ENCODE assay signal across 1 cellular context in genomic region chr5:153660919-153661318, GRCh38.
TF ChIP-seq lines count a peak whose summit lies in the region.

No MANE protein-coding gene starts in this region.

TF ChIP-seq in GM23338, 12 proteins besides CTCF, POLR2A, EP300 and RAD21:
- TF ChIP-seq POLR2AphosphoS5 (IDR thresholded peaks at IDR 0.05; ENCODE audit: low read depth) (no peak), REST (IDR thresholded peaks at IDR 0.05; ENCODE audit: unreplicated experiment) (no peak), JUNB (IDR thresholded peaks at IDR 0.05; ENCODE audit: unreplicated experiment) (no peak), ETS1 (IDR thresholded peaks at IDR 0.05) (no peak), STAT1 (IDR thresholded peaks at IDR 0.05; ENCODE audit: unreplicated experiment) (no peak), NANOG (IDR thresholded peaks at IDR 0.05; ENCODE audit: borderline replicate concordance) (no peak), ZNF331 (CRISPR knock-in tag; IDR thresholded peaks at IDR 0.05; ENCODE audit: low read depth) (no peak), EZH2phosphoT487 (IDR thresholded peaks at IDR 0.05; ENCODE audit: unreplicated experiment) (no peak), ZNF462 (CRISPR knock-in tag; IDR thresholded peaks at IDR 0.05) (no peak), ZNF114 (CRISPR knock-in tag; IDR thresholded peaks at IDR 0.05) (no peak), EZH2 (IDR thresholded peaks at IDR 0.05; ENCODE audit: low read depth, unreplicated experiment) (no peak), CREB1 (CRISPR knock-in tag; IDR thresholded peaks at IDR 0.05; ENCODE audit: low read depth) (no peak)
